Comparison of ENCODE assay signal across 8 cellular contexts in the genomic region with DNA sequence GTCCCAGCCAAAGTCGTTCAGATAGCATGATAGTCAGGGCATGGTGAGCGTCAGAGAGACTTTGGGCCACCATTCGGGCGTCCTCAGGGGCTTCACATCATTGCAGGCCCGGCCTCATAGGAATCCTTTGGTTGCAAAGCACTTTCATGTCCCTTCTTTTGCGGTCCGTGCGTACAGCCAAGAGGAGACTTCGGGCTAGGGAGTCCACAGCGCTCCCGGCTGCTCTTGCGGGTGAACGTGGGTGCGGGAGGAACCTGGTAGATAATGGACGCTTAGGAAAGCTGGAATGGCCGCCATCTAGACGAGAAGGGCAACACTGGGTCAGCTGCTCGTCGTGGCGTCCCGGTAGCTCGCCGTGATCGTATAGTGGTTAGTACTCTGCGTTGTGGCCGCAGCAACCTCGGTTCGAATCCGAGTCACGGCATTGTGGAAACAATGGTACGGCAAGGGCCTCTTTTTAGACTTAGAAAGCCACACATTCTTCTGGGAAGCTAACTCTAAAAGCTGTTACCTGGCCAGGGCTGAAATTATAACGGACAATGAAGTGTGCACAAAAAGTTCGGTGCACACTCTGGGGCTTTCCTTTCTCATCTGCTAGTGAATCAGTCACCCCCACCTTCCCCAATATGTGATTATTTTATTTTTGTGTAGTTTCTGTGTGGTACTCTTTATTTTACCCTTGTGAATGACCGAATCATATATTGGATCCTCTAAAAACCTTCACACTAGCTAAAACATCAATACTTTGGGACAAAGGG. TPM values are rescaled to one million over a fixed set of nuclear protein-coding genes. Genes with fewer than 3 reads are reported as not detected.
DNase-seq lines count a peak whose midpoint lies in the region; ATAC-seq and TF ChIP-seq lines count a peak whose summit lies in the region.

No MANE protein-coding gene starts in this region.

- H3K27ac ChIP-seq in C4-2B (peak overlapping the region; percentile 81), aorta (ENCODE audit: low read depth in 1 of 2, low read length in 2 of 2) (peak overlapping the region; percentile 84 to 98)

- no peaks in the 10 kb centered on the region for H3K36me3 Mint-ChIP-seq in T-helper 17 cell (ENCODE audit: low read depth)

- no peak for TF ChIP-seq CTCF in C4-2B (conservative IDR thresholded peaks at IDR 0.05)

- DNase-seq in NCI-H1436 treated with DMSO at 0.1 percent for 48 hours (lab: John Stamatoyannopoulos, UW) (peak; percentile 45), T-helper 17 cell (peak; percentile 44 to 59 (median 56)), amygdala (lab: John Stamatoyannopoulos, UW) (peak; percentile 54 to 95 (median 82)), hepatic stellate cell (ENCODE audit: low spot score) (peak; percentile 47), putamen (ENCODE audit: low spot score) (peak; percentile 88), aorta (peak; percentile 88 to 93)

- no peaks in the 10 kb centered on the region for H3K9me3 ChIP-seq in T-helper 17 cell (ENCODE audit: control insufficient read depth, low read length, poor library complexity, severe bottlenecking)
- no peaks in the 10 kb centered on the region for H3K9me3 ChIP-seq in aorta (ENCODE audit: control insufficient read depth, low read length)

- H3K4me1 ChIP-seq in aorta (ENCODE audit: control insufficient read depth in 1 of 2, insufficient read depth in 2 of 2, low read length in 2 of 2) = no peaks in the 10 kb centered on the region

- no peaks in the 10 kb centered on the region for H3K36me3 ChIP-seq in aorta (ENCODE audit: control insufficient read depth in 1 of 2, insufficient read depth in 2 of 2, low read length in 1 of 2)

- H3K27me3 ChIP-seq in aorta (ENCODE audit: control insufficient read depth in 1 of 2, insufficient read depth in 2 of 2, low read length in 1 of 2) = no peaks in the 10 kb centered on the region

- intact Hi-C loops in aorta (cut with DNase I) = loop anchor here (2.0 to 10.0 kb wide), 3 partner anchors 34 to 434 kb away; a partner anchor contains a TSS

- WGBS in aorta, 2 donors = 5% methylated on average over 34 of the region's 34 CpGs

- H3K4me1 Mint-ChIP-seq in T-helper 17 cell = peaks cover 6% of the 10 kb centered on the region

- H3K27ac Mint-ChIP-seq in T-helper 17 cell = no peak overlapping the region

- no peaks in the 10 kb centered on the region for H3K27me3 Mint-ChIP-seq in T-helper 17 cell

- H3K4me3 Mint-ChIP-seq in T-helper 17 cell = no peak overlapping the region

- ATAC-seq in GM21825 (IDR thresholded peaks at IDR 0.05; ENCODE audit: unreplicated experiment) (peak; percentile 17), T-helper 17 cell (peak; percentile 12), aorta (ENCODE audit: low FRiP score) (peak; percentile 69)

- H3K4me3 ChIP-seq in aorta (ENCODE audit: low read length in 2 of 2) = peak overlapping the region; percentile 27 to 57

RNA-seq across cellular contexts. Expression of a gene that starts 13.2 kb away (rescaled TPM):
- 1 to 10 TPM; 2.0 to 2.8 TPM for total RNA-seq in T-helper 17 cell
- total RNA-seq in aorta = 10 to 100 TPM; 13.8 to 19.0 TPM
- polyA plus RNA-seq in aorta = 10 to 100 TPM in 1 of 2 donors, 1 to 10 TPM in 1; 4.3 to 12.7 TPM

RNA-seq across cellular contexts. Expression of a gene that starts 51.1 kb away (rescaled TPM):
- total RNA-seq in T-helper 17 cell (not detected), aorta (not detected)
- 1 to 10 TPM in 1 of 2 donors, not detected in 1; 2.0 TPM for polyA plus RNA-seq in aorta

Comparison
In these comparisons a context has a peak if more than half of its experiments do, and no peak if none do; other contexts are left out.
1. Peak in every context shown above with its lines: DNase-seq, ATAC-seq, H3K4me3 ChIP-seq and H3K27ac ChIP-seq.
2. ATAC-seq: peak in every context shown above with its lines; median percentile 69 in aorta; 17 in GM21825; 12 in T-helper 17 cell.